26 cellular contexts compared by ENCODE assay signal in genomic region chr3:7264196-7264526, GRCh38.
"Had no signal": no experiment of that assay in that cellular context is flagged by ENCODE, and none has a peak within 500 bp of the region (broad histone marks: within the 10 kb centered on the region; RNA-seq: fewer than 3 reads in every experiment).

No MANE protein-coding gene starts in this region.

- H3K36me3 ChIP-seq: colonic mucosa, esophagus squamous epithelium, gastroesophageal sphincter, WERI-Rb-1 had no signal

- H3K9me3 ChIP-seq: body of pancreas, colonic mucosa, esophagus squamous epithelium had no signal

- H3K4me3 ChIP-seq: body of pancreas, colonic mucosa, esophagus squamous epithelium, gastroesophageal sphincter had no signal

- H3K4me1 ChIP-seq: body of pancreas, colonic mucosa, esophagus squamous epithelium, gastroesophageal sphincter had no signal

- ATAC-seq: activated CD4-positive, CD25-positive, alpha-beta regulatory T cell treated with anti-CD3 and anti-CD28 coated beads, Interleukin-2, amount 50 U/mL, for 24 hours; activated CD8-positive, alpha-beta T cell treated with anti-CD3 and anti-CD28 coated beads for 36 hours; activated T-cell treated with anti-CD3 and anti-CD28 coated beads, Interleukin-2, amount 50 U/mL, for 4 hours; activated T-helper 17 cell treated with anti-CD3 and anti-CD28 coated beads, Interleukin-2, amount 50 U/mL, for 72 hours; body of pancreas; gastroesophageal sphincter; T-cell had no signal

- H3K27me3 ChIP-seq: body of pancreas, colonic mucosa, esophagus squamous epithelium, gastroesophageal sphincter had no signal

- DNase-seq: activated B cell treated with CpG ODN at 0.5 μM for 24 hours; activated CD4-positive, alpha-beta T cell treated with anti-CD3 and anti-CD28 coated beads for 48 hours; activated CD4-positive, alpha-beta T cell treated with anti-CD3 and anti-CD28 coated beads, Interleukin-2, amount 50 U/mL, for 1 hour; activated CD4-positive, alpha-beta T cell treated with anti-CD3 and anti-CD28 coated beads, Interleukin-2, amount 50 U/mL, for 48 hours; activated CD8-positive, alpha-beta memory T cell treated with anti-CD3 and anti-CD28 coated beads for 24 hours; activated CD8-positive, alpha-beta T cell treated with anti-CD3 and anti-CD28 coated beads for 36 hours; activated effector memory CD4-positive, alpha-beta T cell treated with Interleukin-2 at 50 U/mL for 16 hours; activated gamma-delta T cell treated with Interleukin-2 at 50 U/mL for 16 hours; activated naive CD4-positive, alpha-beta T cell treated with anti-CD3 and anti-CD28 coated beads, Interleukin-2, amount 50 U/mL, for 16 hours; activated naive CD4-positive, alpha-beta T cell treated with Interleukin-2 at 50 U/mL for 16 hours; activated T-cell treated with anti-CD3 and anti-CD28 coated beads, Interleukin-2, amount 50 U/mL, for 4 hours; amniotic stem cell; body of pancreas; central memory CD4-positive, alpha-beta T cell; cerebellar nuclear complex; colonic mucosa; effector CD8-positive, alpha-beta T cell; esophagus squamous epithelium; foreskin melanocyte; T-cell; T-helper 9 cell; WERI-Rb-1 had no signal

- H3K27ac ChIP-seq: body of pancreas, colonic mucosa, epithelial cell of prostate, esophagus squamous epithelium, gastroesophageal sphincter, WERI-Rb-1 had no signal
